Comparison of ENCODE assay signal across 8 cellular contexts in genomic region chr11:13776134-13776815, GRCh38.
DNase-seq lines count a peak whose midpoint lies in the region; ATAC-seq and TF ChIP-seq lines count a peak whose summit lies in the region.
"Had no signal": no experiment of that assay in that cellular context is flagged by ENCODE, and none has a peak within 500 bp of the region (broad histone marks: within the 10 kb centered on the region; RNA-seq: fewer than 3 reads in every experiment).

No MANE protein-coding gene starts in this region.

- TF ChIP-seq POLR2A in GM18505 (IDR thresholded peaks at IDR 0.05; ENCODE audit: borderline replicate concordance, extremely low read depth, insufficient read depth, insufficient read length), result no peak

- no peaks in the 10 kb centered on the region for H3K9me3 Mint-ChIP-seq in naive thymus-derived CD4-positive, alpha-beta T cell

- H3K27me3 Mint-ChIP-seq in naive thymus-derived CD4-positive, alpha-beta T cell, result peaks cover 0 to 60% (median 4%) of the 10 kb centered on the region in 5 donors

- peak overlapping the region in 5 of 9 donors; percentile 3 to 54 (median 29) for H3K27ac Mint-ChIP-seq in naive thymus-derived CD4-positive, alpha-beta T cell

- H3K9me3 ChIP-seq in naive thymus-derived CD4-positive, alpha-beta T cell (ENCODE audit: control insufficient read depth in 2 of 3, low read length in 3 of 3), result no peaks in the 10 kb centered on the region

- H3K36me3 Mint-ChIP-seq in naive thymus-derived CD4-positive, alpha-beta T cell, result no peaks in the 10 kb centered on the region

- H3K4me3 Mint-ChIP-seq in naive thymus-derived CD4-positive, alpha-beta T cell, result no peak overlapping the region

- intact Hi-C loops in naive thymus-derived CD4-positive, alpha-beta T cell (cut with micrococcal nuclease), result loop anchor here (1.0 to 10.0 kb wide), 8 partner anchors 93 to 1129 kb away; no protein-coding TSS in a partner anchor

- no peak overlapping the region for H3K4me3 ChIP-seq in GM06990 (replicated peaks; ENCODE audit: low read depth, low read length)
- no peak overlapping the region for H3K4me3 ChIP-seq in naive thymus-derived CD4-positive, alpha-beta T cell (ENCODE audit: low read length)

- no peak for DNase-seq in GM06990 (ENCODE audit: extremely low read depth, insufficient read length)
- DNase-seq in LoVo (ENCODE audit: low spot score), result peak; percentile 43
- DNase-seq in activated T-cell treated with anti-CD3 and anti-CD28 coated beads for 4 hours, result peak; percentile 40
- DNase-seq in naive thymus-derived CD4-positive, alpha-beta T cell, result peak in 7 of 9 donors; percentile 20 to 51 (median 37)
- no peak for DNase-seq in NK-92 (lab: John Stamatoyannopoulos, UW; ENCODE audit: unreplicated experiment)
- DNase-seq: GOT3 had no signal

- H3K36me3 ChIP-seq in GM06990 (ENCODE audit: control insufficient read depth, insufficient read depth, low read length), result no peaks in the 10 kb centered on the region
- no peaks in the 10 kb centered on the region for H3K36me3 ChIP-seq in naive thymus-derived CD4-positive, alpha-beta T cell (ENCODE audit: control insufficient read depth in 2 of 3, insufficient read depth in 3 of 3, low read length in 3 of 3)

- H3K27ac ChIP-seq in naive thymus-derived CD4-positive, alpha-beta T cell (ENCODE audit: low read depth, low read length), result no peak overlapping the region

- CTCF ChIA-PET in naive thymus-derived CD4-positive, alpha-beta T cell (lab: Charles Lee), result interaction anchor here (0.5 to 3.8 kb wide), 17 partner anchors 8 to 679 kb away, joined by 3 to 30 read pairs (median 4); partner anchors contain the start of gene SPON1

- peak; percentile 16 for TF ChIP-seq CTCF in GM06990 (IDR thresholded peaks at IDR 0.05; ENCODE audit: insufficient read depth, low read length, poor library complexity, severe bottlenecking)

- no peaks in the 10 kb centered on the region for H3K4me1 ChIP-seq in naive thymus-derived CD4-positive, alpha-beta T cell (ENCODE audit: control insufficient read depth in 2 of 2, insufficient read depth in 2 of 2, low read length in 2 of 2)

- H3K4me1 Mint-ChIP-seq in naive thymus-derived CD4-positive, alpha-beta T cell, result peaks cover 0 to 9% (median 5%) of the 10 kb centered on the region in 7 donors

- POLR2A ChIA-PET in naive thymus-derived CD4-positive, alpha-beta T cell (lab: Charles Lee), result interaction anchor here (0.6 to 1.4 kb wide), 6 partner anchors 131 to 1046 kb away, joined by 3 to 6 read pairs (median 4); no protein-coding TSS in a partner anchor

- H3K27me3 ChIP-seq in GM06990 (replicated peaks; ENCODE audit: control insufficient read depth, insufficient read depth, low read length), result no peaks in the 10 kb centered on the region
- no peaks in the 10 kb centered on the region for H3K27me3 ChIP-seq in naive thymus-derived CD4-positive, alpha-beta T cell (ENCODE audit: control insufficient read depth in 2 of 2, insufficient read depth in 2 of 2, low read length in 2 of 2)

- ATAC-seq in naive thymus-derived CD4-positive, alpha-beta T cell, result peak; percentile 73
- ATAC-seq in GM18511 (IDR thresholded peaks at IDR 0.05; ENCODE audit: unreplicated experiment) (no peak), GM18505 (IDR thresholded peaks at IDR 0.05; ENCODE audit: unreplicated experiment) (no peak)

Comparison
In these comparisons a context has a peak if more than half of its experiments do, and no peak if none do; other contexts are left out.
1. DNase-seq: peak in LoVo (single experiment), activated T-cell treated with anti-CD3 and anti-CD28 coated beads for 4 hours (single experiment) and naive thymus-derived CD4-positive, alpha-beta T cell (7 of 9); none in GM06990 (single experiment) and NK-92 (single experiment).